ENCODE assay signal across 5 cellular contexts in the genomic region with DNA sequence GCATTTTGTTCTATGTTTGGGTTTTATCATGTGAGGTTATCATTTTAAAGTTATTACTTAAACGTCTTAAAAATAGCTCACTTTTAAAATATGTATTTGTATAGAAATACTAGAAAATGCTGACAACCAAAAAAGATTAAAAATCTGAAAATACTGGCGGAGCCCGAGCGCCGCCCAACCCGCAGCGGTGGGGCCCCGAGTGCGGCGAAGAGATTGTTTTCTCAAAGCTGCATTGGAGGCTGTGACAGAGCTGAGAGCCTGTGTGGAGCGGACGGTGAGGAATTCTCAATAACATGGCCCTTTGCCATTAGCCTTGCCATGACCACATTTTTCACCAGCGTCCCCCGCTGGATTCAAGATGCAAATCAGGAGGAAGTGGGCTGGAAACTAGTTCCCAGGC.
"Had no signal": no experiment of that assay in that cellular context is flagged by ENCODE, and none has a peak within 500 bp of the region (broad histone marks: within the 10 kb centered on the region; RNA-seq: fewer than 3 reads in every experiment).

No MANE protein-coding gene starts in this region.

- H3K27ac ChIP-seq: GM23248 had no signal

- H3K4me3 ChIP-seq: GM23248, HAP-1 had no signal

- DNase-seq: GM23248, GOT3, HFFc6, IMR-90 had no signal

- H3K9ac ChIP-seq: GM23248 had no signal

- H3K4me3 Mint-ChIP-seq: HFFc6 had no signal

- H3K36me3 ChIP-seq: HAP-1 had no signal

- H3K9me3 ChIP-seq: HAP-1 had no signal

- H3K4me1 ChIP-seq: HAP-1 had no signal

- H3K27ac Mint-ChIP-seq: HFFc6 had no signal
